1 cellular context compared by ENCODE assay signal in genomic region chr2:192515937-192516336, GRCh38.
TF ChIP-seq lines count a peak whose summit lies in the region.

No MANE protein-coding gene starts in this region.

TF ChIP-seq in GM23338, 12 proteins besides CTCF, POLR2A, EP300 and RAD21 (continued from another document):
- TF ChIP-seq ZNF462 (CRISPR knock-in tag; IDR thresholded peaks at IDR 0.05) (no peak), CREB1 (CRISPR knock-in tag; IDR thresholded peaks at IDR 0.05; ENCODE audit: low read depth) (no peak), NANOG (IDR thresholded peaks at IDR 0.05; ENCODE audit: borderline replicate concordance) (no peak), JUNB (IDR thresholded peaks at IDR 0.05; ENCODE audit: unreplicated experiment) (no peak), EZH2 (IDR thresholded peaks at IDR 0.05; ENCODE audit: low read depth, unreplicated experiment) (no peak), ETS1 (IDR thresholded peaks at IDR 0.05) (no peak), EZH2phosphoT487 (IDR thresholded peaks at IDR 0.05; ENCODE audit: unreplicated experiment) (no peak), ZNF331 (CRISPR knock-in tag; IDR thresholded peaks at IDR 0.05; ENCODE audit: low read depth) (no peak), REST (IDR thresholded peaks at IDR 0.05; ENCODE audit: unreplicated experiment) (no peak), ZNF114 (CRISPR knock-in tag; IDR thresholded peaks at IDR 0.05) (no peak)
